ENCODE assay signal across 17 cellular contexts in genomic region chr18:48787523-48788151, GRCh38.
DNase-seq lines count a peak whose midpoint lies in the region; ATAC-seq, FAIRE-seq and TF ChIP-seq lines count a peak whose summit lies in the region.
"Had no signal": no experiment of that assay in that cellular context is flagged by ENCODE, and none has a peak within 500 bp of the region (broad histone marks: within the 10 kb centered on the region; RNA-seq: fewer than 3 reads in every experiment).

No MANE protein-coding gene starts in this region.

- H3K4me1 ChIP-seq in IMR-90 (ENCODE audit: control insufficient read depth, insufficient read depth, low read length) (peaks cover 8% of the 10 kb centered on the region), endothelial cell of umbilical vein (ENCODE audit: control insufficient read depth, extremely low read depth, insufficient read depth, low read length) (peaks cover 15% of the 10 kb centered on the region)
- H3K4me1 ChIP-seq: foreskin keratinocyte had no signal

- no peak overlapping the region for H3K4me3 ChIP-seq in AG10803 (ENCODE audit: low read length)
- H3K4me3 ChIP-seq in IMR-90 (ENCODE audit: insufficient read depth, low read depth, low read length): no peak overlapping the region
- H3K4me3 ChIP-seq in endothelial cell of umbilical vein (replicated peaks in 1 of 3; ENCODE audit: insufficient read depth in 1 of 3, low read depth in 1 of 3, low read length in 3 of 3): no peak overlapping the region

- H2AK5ac ChIP-seq in IMR-90 (ENCODE audit: low read depth, low read length): 0 out of 2 replicates have a peak overlapping the region, but pooled peaks have one; percentile 28

- TF ChIP-seq RAD21 in IMR-90 (IDR thresholded peaks at IDR 0.05; ENCODE audit: low read length): no peak

- no peak overlapping the region for H4K5ac ChIP-seq in IMR-90 (ENCODE audit: low read depth, low read length)

- no peaks in the 10 kb centered on the region for H3K79me2 ChIP-seq in endothelial cell of umbilical vein (ENCODE audit: control insufficient read depth, insufficient read depth, low read length)

- no peaks in the 10 kb centered on the region for H3K9me3 ChIP-seq in IMR-90 (ENCODE audit: control insufficient read depth, insufficient read depth, low read length)
- H3K9me3 ChIP-seq in endothelial cell of umbilical vein (replicated peaks; ENCODE audit: control insufficient read depth, insufficient read depth, low read length): no peaks in the 10 kb centered on the region

- peak overlapping the region; percentile 22 to 88 (median 66) for H3K27ac Mint-ChIP-seq in nephron
- H3K27ac Mint-ChIP-seq: activated T-helper 2 cell treated with anti-CD3 and anti-CD28 coated beads, Interferon-gamma antibody, Interleukin-2, Interleukin-4, amounts not matched to agents 10 μg/mL and 5 μg/mL and 100 μg/mL, durations not matched to agents 14 hours and 24 hours and 36 hours had no signal

- H3K18ac ChIP-seq in IMR-90 (ENCODE audit: low read depth, low read length): no peak overlapping the region

- 0 out of 2 replicates have a peak overlapping the region, but pooled peaks have one; percentile 39 for H3K14ac ChIP-seq in IMR-90 (replicated peaks; ENCODE audit: low read depth, low read length)

- H2BK5ac ChIP-seq in IMR-90 (ENCODE audit: low read depth, low read length, poor library complexity, severe bottlenecking): no peak overlapping the region

- TF ChIP-seq CTCF in AG10803 (conservative IDR thresholded peaks at IDR 0.05; ENCODE audit: low read length): no peak
- TF ChIP-seq CTCF in IMR-90 (conservative IDR thresholded peaks at IDR 0.05; ENCODE audit: low read depth, low read length): no peak
- TF ChIP-seq CTCF in endothelial cell of umbilical vein (IDR thresholded peaks at IDR 0.05; ENCODE audit: extremely low read depth in 1 of 2, insufficient read depth in 1 of 2, low read depth in 1 of 2, low read length in 2 of 2): no peak
- no peak for TF ChIP-seq CTCF in nephron (IDR thresholded peaks at IDR 0.05; ENCODE audit: unreplicated experiment in 3 of 3)

- H3K36me3 ChIP-seq in IMR-90 (ENCODE audit: control insufficient read depth, insufficient read depth, low read length): peaks cover 47% of the 10 kb centered on the region
- H3K36me3 ChIP-seq in endothelial cell of umbilical vein (ENCODE audit: control insufficient read depth in 2 of 2, extremely low read depth in 1 of 2, insufficient read depth in 2 of 2, low read length in 2 of 2): no peaks in the 10 kb centered on the region

- in situ Hi-C loops in IMR-90 (cut with MboI; ENCODE audit: low sequenced_read_pairs): no loop called here

- H3K4ac ChIP-seq in IMR-90 (ENCODE audit: low read depth, low read length): no peak overlapping the region

- no peak overlapping the region for H3K56ac ChIP-seq in IMR-90 (ENCODE audit: extremely low read depth, insufficient read depth, low read length)

- CTCF ChIA-PET in IMR-90 (lab: Yijun Ruan, JAX): interaction anchor here (0.8 kb wide), 1 partner anchor 11 kb away, joined by 3 read pairs; no protein-coding TSS in a partner anchor
- CTCF ChIA-PET in endothelial cell of umbilical vein (lab: Charles Lee): interaction anchor here (1.0 to 3.0 kb wide), 3 partner anchors 11 to 451 kb away, joined by 3 to 9 read pairs (median 3); no protein-coding TSS in a partner anchor

- H3K4me2 ChIP-seq in IMR-90 (ENCODE audit: low read depth, low read length) (no peak overlapping the region), endothelial cell of umbilical vein (ENCODE audit: insufficient read depth, low read length) (no peak overlapping the region)

- H2AK9ac ChIP-seq in IMR-90 (replicated peaks; ENCODE audit: low read depth, low read length, poor library complexity): no peak overlapping the region

- no peaks in the 10 kb centered on the region for H3K9me3 Mint-ChIP-seq in nephron
- H3K9me3 Mint-ChIP-seq: activated T-helper 2 cell treated with anti-CD3 and anti-CD28 coated beads, Interferon-gamma antibody, Interleukin-2, Interleukin-4, amounts not matched to agents 10 μg/mL and 5 μg/mL and 100 μg/mL, durations not matched to agents 14 hours and 24 hours and 36 hours had no signal

- no TSS peak for BruUV-seq in IMR-90 (replicated peaks; lab: Mats Ljungman, UMichigan)
- no TSS peak for BruUV-seq in endothelial cell of umbilical vein (replicated peaks; lab: Mats Ljungman, UMichigan)

- no peak overlapping the region for H3K4me3 Mint-ChIP-seq in nephron

- no peak overlapping the region for H2BK15ac ChIP-seq in IMR-90 (ENCODE audit: low read depth, low read length)

- no peak for TF ChIP-seq POLR2A in IMR-90 (IDR thresholded peaks at IDR 0.05; ENCODE audit: low read depth, low read length)
- TF ChIP-seq POLR2A in endothelial cell of umbilical vein (IDR thresholded peaks at IDR 0.05; ENCODE audit: low read depth, low read length): no peak

- dilution Hi-C loops in IMR-90 (cut with HindIII; ENCODE audit: low sequenced_read_pairs, unreplicated experiment) (no loop called here), endothelial cell of umbilical vein (cut with MboI; ENCODE audit: extremely low pct_ligation_motif_present, low sequenced_read_pairs) (no loop called here)

- H3K79me1 ChIP-seq in IMR-90 (ENCODE audit: low read depth in 1 of 2, low read length in 2 of 2): peaks cover 20 to 78% of the 10 kb centered on the region in 2 experiments

- H3K9ac ChIP-seq in IMR-90 (ENCODE audit: low read depth, low read length) (no peak overlapping the region), endothelial cell of umbilical vein (replicated peaks; ENCODE audit: extremely low read depth, insufficient read depth, low read length) (no peak overlapping the region)

- POLR2A ChIA-PET in IMR-90 (lab: Charles Lee; ENCODE audit: unreplicated experiment) (no interaction called here), endothelial cell of umbilical vein (lab: Charles Lee) (no interaction called here)

- H2AFZ ChIP-seq in IMR-90 (replicated peaks; ENCODE audit: low read length, poor library complexity): no peak overlapping the region
- H2AFZ ChIP-seq in endothelial cell of umbilical vein (ENCODE audit: low read depth, low read length): no peak overlapping the region

- peaks cover 25% of the 10 kb centered on the region for H3K36me3 Mint-ChIP-seq in nephron (ENCODE audit: low read depth)

- peak; percentile 32 for DNase-seq in AG10803 (ENCODE audit: low read depth)
- peak; percentile 23 for DNase-seq in IMR-90
- no peak for DNase-seq in endothelial cell of umbilical vein (ENCODE audit: low read depth, low spot score)
- DNase-seq in NCI-H510A treated with DMSO at 0.1 percent for 48 hours (lab: John Stamatoyannopoulos, UW): no peak
- DNase-seq in DMS153 treated with DMSO at 0.1 percent for 48 hours (lab: John Stamatoyannopoulos, UW; ENCODE audit: unreplicated experiment): no peak
- DNase-seq: activated CD4-positive, alpha-beta T cell treated with anti-CD3 and anti-CD28 coated beads for 4 hours; C1 segment of cervical spinal cord; dermis blood vessel endothelial cell; foreskin keratinocyte; GF-D8; NCI-H2107; stimulated activated CD4-positive, alpha-beta T cell treated with anti-CD3 and anti-CD28 coated beads, Interleukin-15, amount 100 ng/mL, for 24 hours; stimulated activated CD8-positive, alpha-beta memory T cell treated with anti-CD3 and anti-CD28 coated beads, Interleukin-4, amount 100 ng/mL, for 48 hours had no signal

- H4K8ac ChIP-seq in IMR-90 (ENCODE audit: low read depth in 2 of 2, low read length in 2 of 2): no peak overlapping the region

- no peak overlapping the region for H2BK120ac ChIP-seq in IMR-90 (ENCODE audit: low read depth, low read length)

- H3K27me3 ChIP-seq in IMR-90 (ENCODE audit: control insufficient read depth, insufficient read depth, low read length) (no peaks in the 10 kb centered on the region), endothelial cell of umbilical vein (ENCODE audit: control insufficient read depth in 2 of 2, insufficient read depth in 2 of 2, low read length in 2 of 2) (no peaks in the 10 kb centered on the region)
- H3K27me3 ChIP-seq: foreskin keratinocyte had no signal

- H3K9me1 ChIP-seq in IMR-90 (ENCODE audit: insufficient read depth, low read length) (peaks cover 44% of the 10 kb centered on the region), endothelial cell of umbilical vein (replicated peaks; ENCODE audit: control insufficient read depth, extremely low read depth, insufficient read depth, low read length) (no peaks in the 10 kb centered on the region)

- no peak overlapping the region for H4K91ac ChIP-seq in IMR-90 (ENCODE audit: insufficient read depth, low read depth, low read length)

- peak; percentile 68 for ATAC-seq in IMR-90 (ENCODE audit: low read depth)
- ATAC-seq in HG03565 (IDR thresholded peaks at IDR 0.05; ENCODE audit: unreplicated experiment): no peak
- no peak for ATAC-seq in HG03159 (IDR thresholded peaks at IDR 0.05; ENCODE audit: unreplicated experiment)
- ATAC-seq: foreskin keratinocyte had no signal

- intact Hi-C loops in IMR-90 (cut with micrococcal nuclease) (no loop called here), endothelial cell of umbilical vein (cut with micrococcal nuclease) (no loop called here)

- H3K4me1 Mint-ChIP-seq in nephron: peaks cover 59% of the 10 kb centered on the region

- H2BK20ac ChIP-seq in IMR-90 (ENCODE audit: low read depth, low read length): no peak overlapping the region

- H3K27ac ChIP-seq in IMR-90 (ENCODE audit: insufficient read depth, low read length) (no peak overlapping the region), endothelial cell of umbilical vein (ENCODE audit: insufficient read depth, low read depth, low read length) (no peak overlapping the region)
- H3K27ac ChIP-seq: foreskin keratinocyte had no signal

- peak; percentile 53 for FAIRE-seq in endothelial cell of umbilical vein (lab: Jason Lieb, UNC)

- H3K27me3 Mint-ChIP-seq in nephron (ENCODE audit: low read depth): no peaks in the 10 kb centered on the region

- H4K20me1 ChIP-seq in IMR-90 (ENCODE audit: insufficient read depth, low read length) (peaks cover 13% of the 10 kb centered on the region; the same call in 1 of the 2 replicates), endothelial cell of umbilical vein (replicated peaks; ENCODE audit: control insufficient read depth, extremely low read depth, insufficient read depth, low read length) (no peaks in the 10 kb centered on the region)

- 71% methylated on average over 1 of the region's 8 CpGs; no CpG with 5 or more reads in 1 of the 2 experiments for WGBS in IMR-90 (ENCODE audit: extremely low coverage in 2 of 2, insufficient read length in 1 of 2), 2 experiments

- no peak overlapping the region for H3K23ac ChIP-seq in IMR-90 (ENCODE audit: low read depth, low read length)

TF ChIP-seq in IMR-90, 13 proteins besides CTCF, POLR2A, EP300 and RAD21 (continues in another document):
- TF ChIP-seq SMC3 (IDR thresholded peaks at IDR 0.05; ENCODE audit: low read depth, low read length) (no peak), RFX5 (IDR thresholded peaks at IDR 0.05; ENCODE audit: low read depth, low read length) (no peak), BHLHE40 (IDR thresholded peaks at IDR 0.05; ENCODE audit: low read depth, low read length) (no peak), FOS (IDR thresholded peaks at IDR 0.05; ENCODE audit: low read depth, low read length) (no peak)

TF ChIP-seq in endothelial cell of umbilical vein, 7 proteins besides CTCF, POLR2A, EP300 and RAD21 (continues in another document):
- TF ChIP-seq POLR2AphosphoS5 (IDR thresholded peaks at IDR 0.05; ENCODE audit: insufficient read depth, low read depth, low read length) (no peak), EZH2 (IDR thresholded peaks at IDR 0.05; ENCODE audit: borderline replicate concordance, low read depth, low read length, severe bottlenecking) (no peak)

Comparison
In these comparisons a context has a peak if more than half of its experiments do, and no peak if none do; other contexts are left out.
1. DNase-seq: peak in AG10803 (single experiment) and IMR-90 (single experiment); none in endothelial cell of umbilical vein (single experiment), NCI-H510A treated with DMSO at 0.1 percent for 48 hours (single experiment) and DMS153 treated with DMSO at 0.1 percent for 48 hours (single experiment).